ENCODE assay signal across 21 cellular contexts in genomic region chr19:7639863-7640348, GRCh38. TPM values are rescaled to one million over a fixed set of nuclear protein-coding genes. Genes with fewer than 3 reads are reported as not detected.
DNase-seq lines count a peak whose midpoint lies in the region; ATAC-seq, FAIRE-seq and TF ChIP-seq lines count a peak whose summit lies in the region.
"Had no signal": no experiment of that assay in that cellular context is flagged by ENCODE, and none has a peak within 500 bp of the region (broad histone marks: within the 10 kb centered on the region; RNA-seq: fewer than 3 reads in every experiment).

No MANE protein-coding gene starts in this region.

- H3K4me1 Mint-ChIP-seq in CD4-positive, alpha-beta T cell (ENCODE audit: low read depth), result peaks cover 36% of the 10 kb centered on the region
- H3K4me1 Mint-ChIP-seq in glutamatergic neuron (ENCODE audit: low read depth, unreplicated experiment), result peaks cover 15% of the 10 kb centered on the region

- ATAC-seq in CD4-positive, alpha-beta T cell (ENCODE audit: poor library complexity), result no peak
- no peak for ATAC-seq in HG03108 (IDR thresholded peaks at IDR 0.05; ENCODE audit: unreplicated experiment)
- ATAC-seq: activated naive CD8-positive, alpha-beta T cell treated with anti-CD3 and anti-CD28 coated beads, Interleukin-2, amount 50 U/mL, for 24 hours; foreskin keratinocyte had no signal

- no peak for TF ChIP-seq CTCF in CD4-positive, alpha-beta T cell (IDR thresholded peaks at IDR 0.05)
- TF ChIP-seq CTCF in glutamatergic neuron (IDR thresholded peaks at IDR 0.05; ENCODE audit: partially characterized antibody, unreplicated experiment), result no peak

- intact Hi-C loops in CD4-positive, alpha-beta T cell (cut with DNase I, micrococcal nuclease), result loop anchor here in 1 of 2 experiments (5.0 kb wide), 1 partner anchor 287 kb away; the partner anchor contains the start of gene CTXN1

- peak overlapping the region; percentile 59 for H3K4me3 Mint-ChIP-seq in CD4-positive, alpha-beta T cell
- H3K4me3 Mint-ChIP-seq in glutamatergic neuron (ENCODE audit: unreplicated experiment), result peak overlapping the region; percentile 40
- H3K4me3 Mint-ChIP-seq: activated naive CD8-positive, alpha-beta T cell treated with anti-CD3 and anti-CD28 coated beads, Interleukin-2, amount 50 U/mL, for 24 hours had no signal

- no peaks in the 10 kb centered on the region for H3K27me3 Mint-ChIP-seq in CD4-positive, alpha-beta T cell
- H3K27me3 Mint-ChIP-seq in glutamatergic neuron (ENCODE audit: unreplicated experiment), result peaks cover 14% of the 10 kb centered on the region
- H3K27me3 Mint-ChIP-seq: activated naive CD8-positive, alpha-beta T cell treated with anti-CD3 and anti-CD28 coated beads, Interleukin-2, amount 50 U/mL, for 24 hours had no signal

- H3K36me3 Mint-ChIP-seq in CD4-positive, alpha-beta T cell (ENCODE audit: low read depth), result peaks cover 24% of the 10 kb centered on the region
- H3K36me3 Mint-ChIP-seq in glutamatergic neuron (ENCODE audit: unreplicated experiment), result no peaks in the 10 kb centered on the region

- no peaks in the 10 kb centered on the region for H3K9me3 Mint-ChIP-seq in CD4-positive, alpha-beta T cell
- peaks cover 12% of the 10 kb centered on the region for H3K9me3 Mint-ChIP-seq in glutamatergic neuron (ENCODE audit: unreplicated experiment)
- H3K9me3 Mint-ChIP-seq: activated naive CD8-positive, alpha-beta T cell treated with anti-CD3 and anti-CD28 coated beads, Interleukin-2, amount 50 U/mL, for 24 hours had no signal

- CTCF ChIA-PET in CD4-positive, alpha-beta T cell (lab: Charles Lee), result no interaction called here

- H3K27ac Mint-ChIP-seq in CD4-positive, alpha-beta T cell, result peak overlapping the region; percentile 90
- H3K27ac Mint-ChIP-seq in glutamatergic neuron (ENCODE audit: unreplicated experiment), result peak overlapping the region; percentile 26
- H3K27ac Mint-ChIP-seq: activated naive CD8-positive, alpha-beta T cell treated with anti-CD3 and anti-CD28 coated beads, Interleukin-2, amount 50 U/mL, for 24 hours had no signal

- no peaks in the 10 kb centered on the region for H3K9me3 ChIP-seq in CD4-positive, alpha-beta T cell (ENCODE audit: control insufficient read depth, low read length)
- H3K9me3 ChIP-seq: testis had no signal

- no peaks in the 10 kb centered on the region for H3K27me3 ChIP-seq in CD4-positive, alpha-beta T cell (ENCODE audit: control insufficient read depth, insufficient read depth, low read length)
- H3K27me3 ChIP-seq: brain microvascular endothelial cell, foreskin keratinocyte, testis had no signal

- TF ChIP-seq POLR2A in GM12891 (IDR thresholded peaks at IDR 0.05; ENCODE audit: low read depth, low read length), result peak; percentile 57; the same call in 1 of the 2 replicates

- DNase-seq in CD4-positive, alpha-beta T cell, result no peak
- DNase-seq in GM12891 (ENCODE audit: insufficient read length, low spot score) (no peak), glutamatergic neuron (no peak), cerebellum (ENCODE audit: low spot score) (no peak), SHP77 treated with DMSO at 0.1 percent for 48 hours (lab: John Stamatoyannopoulos, UW) (no peak)
- DNase-seq: activated CD4-positive, alpha-beta T cell treated with anti-CD3 and anti-CD28 coated beads, Interleukin-2, amount 50 U/mL, for 1 hour; activated naive CD8-positive, alpha-beta T cell treated with anti-CD3 and anti-CD28 coated beads, Interleukin-2, amount 50 U/mL, for 24 hours; activated T-cell treated with anti-CD3 and anti-CD28 coated beads, Interleukin-2, amount 50 U/mL, for 48 hours; brain microvascular endothelial cell; cortex of kidney; foreskin keratinocyte; HCEC 1CT; KG1; NCI-H2029 treated with DMSO at 0.1 percent for 48 hours; testis had no signal

- POLR2A ChIA-PET in CD4-positive, alpha-beta T cell (lab: Charles Lee), result no interaction called here

- no peak for FAIRE-seq in GM12891 (lab: Jason Lieb, UNC)

- H3K27ac ChIP-seq in CD4-positive, alpha-beta T cell (ENCODE audit: low read depth, low read length), result no peak overlapping the region
- H3K27ac ChIP-seq: brain microvascular endothelial cell, epithelial cell of prostate, foreskin keratinocyte, HL-60, testis had no signal

TF ChIP-seq in GM12891, 5 proteins besides CTCF, POLR2A, EP300 and RAD21:
- TF ChIP-seq PAX5 (IDR thresholded peaks at IDR 0.05; ENCODE audit: insufficient read depth, low read length, severe bottlenecking) (no peak), SPI1 (IDR thresholded peaks at IDR 0.05; ENCODE audit: low read depth, low read length) (no peak), TAF1 (IDR thresholded peaks at IDR 0.05; ENCODE audit: low read depth, low read length) (no peak), POU2F2 (IDR thresholded peaks at IDR 0.05; ENCODE audit: low read depth, low read length) (no peak), POLR2AphosphoS5 (IDR thresholded peaks at IDR 0.05; ENCODE audit: low read depth, low read length) (no peak)

RNA-seq across cellular contexts. Expression of gene STXBP2, which starts 3.0 kb away (rescaled TPM):
- total RNA-seq in CD4-positive, alpha-beta T cell, result 100 to 1,000 TPM; 234 to 241 TPM
- 69.1 TPM for polyA plus RNA-seq in GM12891 (2012; ENCODE audit: low read depth, missing spikeins)
- 32.8 TPM for total RNA-seq in glutamatergic neuron (ENCODE audit: unreplicated experiment)
- 3.5 TPM for total RNA-seq in cerebellum

RNA-seq across cellular contexts. Expression of gene PCP2, which starts 6.4 kb away (rescaled TPM):
- 1 to 10 TPM; 1.9 to 2.1 TPM for total RNA-seq in CD4-positive, alpha-beta T cell
- polyA plus RNA-seq in GM12891 (2012; ENCODE audit: low read depth, missing spikeins), result 1.8 TPM
- total RNA-seq in glutamatergic neuron (ENCODE audit: unreplicated experiment) (not detected), cerebellum (1.00 TPM)
- total RNA-seq: G401, NCI-H460 had no signal
- polyA plus RNA-seq: foreskin keratinocyte had no signal

RNA-seq across cellular contexts. Expression of gene PET100, which starts 10.3 kb away (rescaled TPM):
- total RNA-seq in CD4-positive, alpha-beta T cell, result 100 to 1,000 TPM; 178 to 188 TPM
- polyA plus RNA-seq in GM12891 (2012; ENCODE audit: low read depth, missing spikeins), result 164 TPM
- total RNA-seq in glutamatergic neuron (ENCODE audit: unreplicated experiment) (186 TPM), cerebellum (16.0 TPM)

RNA-seq across cellular contexts. Expression of gene XAB2, which starts 10.6 kb away (rescaled TPM):
- 100 to 1,000 TPM; 118 to 121 TPM for total RNA-seq in CD4-positive, alpha-beta T cell
- 30.9 TPM for polyA plus RNA-seq in GM12891 (2012; ENCODE audit: low read depth, missing spikeins)
- total RNA-seq in glutamatergic neuron (ENCODE audit: unreplicated experiment), result 32.8 TPM
- 18.6 TPM for total RNA-seq in cerebellum

RNA-seq across cellular contexts. Expression of gene RETN, which starts 28.9 kb away (rescaled TPM):
- total RNA-seq in CD4-positive, alpha-beta T cell, result not detected
- polyA plus RNA-seq in GM12891 (2012; ENCODE audit: low read depth, missing spikeins), result not detected
- total RNA-seq in glutamatergic neuron (ENCODE audit: unreplicated experiment) (not detected), cerebellum (1.8 TPM)
- total RNA-seq: foreskin keratinocyte, G401, NCI-H460, renal cortical epithelial cell, testis had no signal
- polyA plus RNA-seq: foreskin keratinocyte had no signal

Comparison
In these comparisons a context has a peak if more than half of its experiments do, and no peak if none do; other contexts are left out.
1. RNA of gene PET100, which starts 10.3 kb away (total RNA-seq): 178 to 188 TPM in CD4-positive, alpha-beta T cell and 186 TPM in glutamatergic neuron (single experiment); 16.0 TPM in cerebellum (single experiment); every median in the first group is over 10 times any median in the second.